Comparison of ENCODE assay signal across 21 cellular contexts in genomic region chr11:14179126-14179820, GRCh38.
DNase-seq lines count a peak whose midpoint lies in the region; ATAC-seq, FAIRE-seq and TF ChIP-seq lines count a peak whose summit lies in the region.
"Had no signal": no experiment of that assay in that cellular context is flagged by ENCODE, and none has a peak within 500 bp of the region (broad histone marks: within the 10 kb centered on the region; RNA-seq: fewer than 3 reads in every experiment).

No MANE protein-coding gene starts in this region.

- no peaks in the 10 kb centered on the region for H3K79me2 ChIP-seq in H1 (ENCODE audit: control insufficient read depth in 1 of 2, insufficient read depth in 2 of 2, low read length in 2 of 2)

- H3K36me3 ChIP-seq in IMR-90 (ENCODE audit: control insufficient read depth, insufficient read depth, low read length) = no peaks in the 10 kb centered on the region
- H3K36me3 ChIP-seq in H1 (ENCODE audit: control insufficient read depth in 2 of 4, insufficient read depth in 4 of 4, low read length in 3 of 4) = no peaks in the 10 kb centered on the region
- H3K36me3 ChIP-seq in mesenchymal stem cell (ENCODE audit: control insufficient read depth in 1 of 2, insufficient read depth in 2 of 2, low read depth in 1 of 2, low read length in 2 of 2) = no peaks in the 10 kb centered on the region
- H3K36me3 ChIP-seq in ascending aorta = no peaks in the 10 kb centered on the region
- H3K36me3 ChIP-seq: HAP-1, heart right ventricle, Peyer's patch had no signal

- BruUV-seq in IMR-90 (replicated peaks; lab: Mats Ljungman, UMichigan) = no TSS peak

- no peak overlapping the region for H2BK15ac ChIP-seq in IMR-90 (ENCODE audit: low read depth, low read length)
- H2BK15ac ChIP-seq in H1 (ENCODE audit: low read length) = no peak overlapping the region
- no peak overlapping the region for H2BK15ac ChIP-seq in mesenchymal stem cell (ENCODE audit: low read depth, poor library complexity, severe bottlenecking)

- no peak overlapping the region for H4K8ac ChIP-seq in IMR-90 (ENCODE audit: low read depth in 2 of 2, low read length in 2 of 2)
- H4K8ac ChIP-seq in H1 (ENCODE audit: extremely low read depth, insufficient read depth, low read length) = no peak overlapping the region
- H4K8ac ChIP-seq in mesenchymal stem cell (ENCODE audit: low read length) = no peak overlapping the region

- H3K18ac ChIP-seq in IMR-90 (ENCODE audit: low read depth, low read length) (no peak overlapping the region), H1 (ENCODE audit: extremely low read depth, low read length) (no peak overlapping the region), mesenchymal stem cell (ENCODE audit: low read depth in 1 of 2, low read length in 2 of 2) (no peak overlapping the region)

- H3K27ac ChIP-seq in IMR-90 (ENCODE audit: insufficient read depth, low read length) (no peak overlapping the region), H1 (ENCODE audit: low read depth, low read length) (no peak overlapping the region), mesenchymal stem cell (ENCODE audit: low read length, poor library complexity, severe bottlenecking) (no peak overlapping the region), ascending aorta (no peak overlapping the region)
- H3K27ac ChIP-seq: heart right ventricle had no signal

- H2BK12ac ChIP-seq in H1 (ENCODE audit: low read depth, low read length) (no peak overlapping the region), mesenchymal stem cell (ENCODE audit: low read length in 2 of 2) (no peak overlapping the region)

- peaks cover 11% of the 10 kb centered on the region for H3K4me1 Mint-ChIP-seq in activated CD4-positive, alpha-beta T cell treated with anti-CD3 and anti-CD28 coated beads for 36 hours
- no peaks in the 10 kb centered on the region for H3K4me1 Mint-ChIP-seq in immature natural killer cell

- in situ Hi-C loops in IMR-90 (cut with MboI; ENCODE audit: low sequenced_read_pairs) (no loop called here), GM13977 (cut with MboI; ENCODE audit: low pct_unique_long_range_greater_than_20kb, low sequenced_read_pairs, unreplicated experiment) (no loop called here)

- TF ChIP-seq POLR2A in IMR-90 (IDR thresholded peaks at IDR 0.05; ENCODE audit: low read depth, low read length) (no peak), H1 (IDR thresholded peaks at IDR 0.05; ENCODE audit: control extremely low read depth in 1 of 2, low read depth in 2 of 2, low read length in 2 of 2) (no peak)

- no peaks in the 10 kb centered on the region for H3K23me2 ChIP-seq in H1 (ENCODE audit: low read depth, low read length)

- no peak overlapping the region for H3K4ac ChIP-seq in IMR-90 (ENCODE audit: low read depth, low read length)
- no peak overlapping the region for H3K4ac ChIP-seq in H1 (replicated peaks; ENCODE audit: insufficient read length, low read depth, low read length)
- no peak overlapping the region for H3K4ac ChIP-seq in mesenchymal stem cell (ENCODE audit: low read depth in 1 of 2, low read length in 2 of 2)

- ATAC-seq in IMR-90 (ENCODE audit: low read depth) = peak; percentile 57
- ATAC-seq in activated CD4-positive, alpha-beta T cell treated with anti-CD3 and anti-CD28 coated beads for 36 hours = no peak
- ATAC-seq: natural killer cell treated with Interleukin-12 subunit alpha and Interleukin-12 subunit beta and Interleukin-15 and Interleukin-18, amount 100 ng/mL, for 72 hours; stimulated activated naive CD8-positive, alpha-beta T cell treated with anti-CD3 and anti-CD28 coated beads, Interleukin-15, Interleukin-2, amounts not matched to agents 100 U/mL and 50 U/mL, for 24 hours had no signal

- H4K5ac ChIP-seq in IMR-90 (ENCODE audit: low read depth, low read length) (no peak overlapping the region), H1 (ENCODE audit: insufficient read length, low read depth, low read length) (no peak overlapping the region)

- WGBS in IMR-90 (ENCODE audit: extremely low coverage in 2 of 2, insufficient read length in 1 of 2), 2 experiments = no CpG with 5 or more reads among the region's 4 CpGs
- 78% methylated on average over 4 of the region's 4 CpGs; no CpG with 5 or more reads in 1 of the 2 experiments for WGBS in H1 (ENCODE audit: extremely low coverage in 1 of 2, insufficient coverage in 1 of 2, insufficient read length in 1 of 2, insufficient replicate concordance in 2 of 2, low coverage in 1 of 2, low lambda C conversion rate in 2 of 2, missing lambda C conversion rate in 1 of 2), 2 experiments
- WGBS in mesenchymal stem cell = 42% methylated on average over 3 of the region's 4 CpGs

- no peaks in the 10 kb centered on the region; the same call in 1 of the 2 replicates for H3K27me3 ChIP-seq in IMR-90 (ENCODE audit: control insufficient read depth, insufficient read depth, low read length)
- no peaks in the 10 kb centered on the region for H3K27me3 ChIP-seq in H1 (replicated peaks in 1 of 4; ENCODE audit: control insufficient read depth in 3 of 4, extremely low read depth in 1 of 4, insufficient read depth in 3 of 4, low read length in 3 of 4)
- no peaks in the 10 kb centered on the region for H3K27me3 ChIP-seq in mesenchymal stem cell (ENCODE audit: control insufficient read depth in 1 of 2, insufficient read depth in 1 of 2, low read length in 2 of 2)
- H3K27me3 ChIP-seq in ascending aorta = no peaks in the 10 kb centered on the region
- H3K27me3 ChIP-seq: Peyer's patch had no signal

- H2BK5ac ChIP-seq in IMR-90 (ENCODE audit: low read depth, low read length, poor library complexity, severe bottlenecking) = no peak overlapping the region
- H2BK5ac ChIP-seq in H1 (ENCODE audit: low read depth, low read length) = no peak overlapping the region
- no peak overlapping the region for H2BK5ac ChIP-seq in mesenchymal stem cell (ENCODE audit: low read depth, low read length, poor library complexity, severe bottlenecking)

- POLR2A ChIA-PET in IMR-90 (lab: Charles Lee; ENCODE audit: unreplicated experiment) = no interaction called here
- POLR2A ChIA-PET in H1 (lab: Charles Lee; ENCODE audit: partially characterized antibody) = no interaction called here
- POLR2A ChIA-PET in activated CD4-positive, alpha-beta T cell treated with anti-CD3 and anti-CD28 coated beads for 36 hours (lab: Charles Lee) = no interaction called here

- no peak overlapping the region for H2AK9ac ChIP-seq in IMR-90 (replicated peaks; ENCODE audit: low read depth, low read length, poor library complexity)

- no peak overlapping the region for H4K91ac ChIP-seq in IMR-90 (ENCODE audit: insufficient read depth, low read depth, low read length)
- H4K91ac ChIP-seq in H1 (replicated peaks; ENCODE audit: insufficient read length, low read length) = no peak overlapping the region
- no peak overlapping the region for H4K91ac ChIP-seq in mesenchymal stem cell (ENCODE audit: low read length)

- TF ChIP-seq CTCF in IMR-90 (conservative IDR thresholded peaks at IDR 0.05; ENCODE audit: low read depth, low read length) (no peak), H1 (IDR thresholded peaks at IDR 0.05; ENCODE audit: control extremely low read depth in 1 of 3, insufficient read depth in 1 of 3, low read depth in 1 of 3, low read length in 3 of 3) (no peak), ascending aorta (IDR thresholded peaks at IDR 0.05) (no peak), GM13977 (IDR thresholded peaks at IDR 0.05; ENCODE audit: extremely low read depth, insufficient read depth, missing control alignments) (no peak)

- H3K9me3 ChIP-seq in IMR-90 (ENCODE audit: control insufficient read depth, insufficient read depth, low read length) (no peaks in the 10 kb centered on the region), H1 (ENCODE audit: insufficient read depth in 2 of 2, low read depth in 1 of 2, low read length in 1 of 2) (no peaks in the 10 kb centered on the region), mesenchymal stem cell (ENCODE audit: control insufficient read depth, low read length) (no peaks in the 10 kb centered on the region), ascending aorta (no peaks in the 10 kb centered on the region)
- H3K9me3 ChIP-seq: heart right ventricle, Peyer's patch had no signal

- TF ChIP-seq RAD21 in IMR-90 (IDR thresholded peaks at IDR 0.05; ENCODE audit: low read length) (no peak), H1 (IDR thresholded peaks at IDR 0.05 in 1 of 2, conservative IDR thresholded peaks at IDR 0.05 in 1 of 2; ENCODE audit: low read depth in 2 of 2, low read length in 2 of 2) (no peak)

- no peaks in the 10 kb centered on the region for H3K27me3 Mint-ChIP-seq in activated CD4-positive, alpha-beta T cell treated with anti-CD3 and anti-CD28 coated beads for 36 hours
- peaks cover 2 to 14% (median 9%) of the 10 kb centered on the region in 3 donors for H3K27me3 Mint-ChIP-seq in immature natural killer cell (ENCODE audit: low read depth in 3 of 3)
- H3K27me3 Mint-ChIP-seq: CD4-positive, alpha-beta memory T cell had no signal

- no peaks in the 10 kb centered on the region for H3K9me1 ChIP-seq in IMR-90 (ENCODE audit: insufficient read depth, low read length)

- H2BK120ac ChIP-seq in IMR-90 (ENCODE audit: low read depth, low read length) (no peak overlapping the region), H1 (replicated peaks; ENCODE audit: low read depth, low read length) (no peak overlapping the region), mesenchymal stem cell (ENCODE audit: low read depth, low read length) (no peak overlapping the region)

- no peak for FAIRE-seq in H1 (lab: Jason Lieb, UNC)
- FAIRE-seq: HTR-8/SVneo had no signal

- H3K4me3 ChIP-seq in IMR-90 (ENCODE audit: insufficient read depth, low read depth, low read length) (no peak overlapping the region), H1 (ENCODE audit: extremely low read depth in 1 of 4, insufficient read depth in 2 of 4, low read depth in 3 of 4, low read length in 4 of 4) (no peak overlapping the region), mesenchymal stem cell (ENCODE audit: insufficient read depth in 1 of 2, low read depth in 1 of 2, low read length in 2 of 2) (no peak overlapping the region), ascending aorta (no peak overlapping the region)
- H3K4me3 ChIP-seq: HAP-1, heart right ventricle, Peyer's patch had no signal

- peak; percentile 45 for DNase-seq in COR-L47 (lab: John Stamatoyannopoulos, UW)
- peak; percentile 22 for DNase-seq in IMR-90
- DNase-seq in H1 (ENCODE audit: low read depth in 1 of 2, low spot score in 2 of 2) = no peak
- DNase-seq in mesenchymal stem cell = peak; percentile 32
- DNase-seq in ascending aorta (ENCODE audit: low spot score in 2 of 2) = no peak
- no peak for DNase-seq in GM13977 (ENCODE audit: low spot score)
- DNase-seq in activated CD4-positive, alpha-beta T cell treated with anti-CD3 and anti-CD28 coated beads for 36 hours = no peak
- no peak for DNase-seq in immature natural killer cell
- DNase-seq: activated CD4-positive, alpha-beta T cell treated with anti-CD3 and anti-CD28 coated beads, Interleukin-2, amount 50 U/mL, for 1 hour; CD4-positive, alpha-beta memory T cell; effector CD8-positive, alpha-beta T cell; GDM1; heart right ventricle; NCI-H1048; NCI-H446 treated with DMSO at 0.1 percent for 48 hours; Peyer's patch; stimulated activated naive CD8-positive, alpha-beta T cell treated with anti-CD3 and anti-CD28 coated beads, Interleukin-15, Interleukin-2, amounts not matched to agents 100 U/mL and 50 U/mL, for 24 hours; T-helper 9 cell had no signal

- H3K4me2 ChIP-seq in IMR-90 (ENCODE audit: low read depth, low read length) = no peak overlapping the region
- peak overlapping the region in 1 of 2 experiments; percentile 22; a peak in 1 of 4 replicates for H3K4me2 ChIP-seq in H1 (ENCODE audit: insufficient read depth in 1 of 2, low read depth in 2 of 2, low read length in 2 of 2)
- no peak overlapping the region for H3K4me2 ChIP-seq in mesenchymal stem cell (ENCODE audit: low read length, poor library complexity, severe bottlenecking)

- no peaks in the 10 kb centered on the region for H3K9me3 Mint-ChIP-seq in activated CD4-positive, alpha-beta T cell treated with anti-CD3 and anti-CD28 coated beads for 36 hours (ENCODE audit: low read depth)
- H3K9me3 Mint-ChIP-seq in immature natural killer cell = peaks cover 0 to 3% (median 0%) of the 10 kb centered on the region in 6 donors
- H3K9me3 Mint-ChIP-seq: natural killer cell treated with Interleukin-12 subunit alpha and Interleukin-12 subunit beta and Interleukin-15 and Interleukin-18, amount 100 ng/mL, for 72 hours had no signal

- H3K79me1 ChIP-seq in IMR-90 (ENCODE audit: low read depth in 1 of 2, low read length in 2 of 2) (no peaks in the 10 kb centered on the region), H1 (ENCODE audit: low read depth, low read length) (no peaks in the 10 kb centered on the region), mesenchymal stem cell (replicated peaks; ENCODE audit: low read length, poor library complexity, severe bottlenecking) (no peaks in the 10 kb centered on the region)

- no peaks in the 10 kb centered on the region; the same call in 1 of the 2 replicates for H3K4me1 ChIP-seq in IMR-90 (ENCODE audit: control insufficient read depth, insufficient read depth, low read length)
- peaks cover 0 to 15% (median 5%) of the 10 kb centered on the region in 4 experiments; a peak in 4 of 7 replicates for H3K4me1 ChIP-seq in H1 (replicated peaks in 1 of 4; ENCODE audit: control insufficient read depth in 3 of 4, insufficient read depth in 4 of 4, low read length in 3 of 4)
- no peaks in the 10 kb centered on the region for H3K4me1 ChIP-seq in mesenchymal stem cell (ENCODE audit: control insufficient read depth, insufficient read depth, low read depth, low read length)
- no peaks in the 10 kb centered on the region for H3K4me1 ChIP-seq in ascending aorta
- H3K4me1 ChIP-seq: HAP-1, Peyer's patch had no signal

- H2AK5ac ChIP-seq in IMR-90 (ENCODE audit: low read depth, low read length) (no peak overlapping the region), H1 (ENCODE audit: low read depth, low read length) (no peak overlapping the region), mesenchymal stem cell (ENCODE audit: low read length, severe bottlenecking) (no peak overlapping the region)

- dilution Hi-C loops in IMR-90 (cut with HindIII; ENCODE audit: low sequenced_read_pairs, unreplicated experiment) = no loop called here

- intact Hi-C loops in IMR-90 (cut with micrococcal nuclease) (no loop called here), ascending aorta (cut with DNase I) (no loop called here)
- intact Hi-C loops in activated CD4-positive, alpha-beta T cell treated with anti-CD3 and anti-CD28 coated beads for 36 hours (cut with DNase I, micrococcal nuclease) = no loop called here

- H2BK20ac ChIP-seq in IMR-90 (ENCODE audit: low read depth, low read length) (no peak overlapping the region), H1 (ENCODE audit: low read length) (no peak overlapping the region)

- H3K9ac ChIP-seq in IMR-90 (ENCODE audit: low read depth, low read length) (no peak overlapping the region), H1 (replicated peaks in 1 of 4; ENCODE audit: extremely low read depth in 1 of 4, low read depth in 3 of 4, low read length in 3 of 4) (no peak overlapping the region), mesenchymal stem cell (ENCODE audit: low read length) (no peak overlapping the region)

- no peak overlapping the region for H3K4me3 Mint-ChIP-seq in activated CD4-positive, alpha-beta T cell treated with anti-CD3 and anti-CD28 coated beads for 36 hours
- H3K4me3 Mint-ChIP-seq in immature natural killer cell = no peak overlapping the region
- H3K4me3 Mint-ChIP-seq: CD4-positive, alpha-beta memory T cell; natural killer cell treated with Interleukin-12 subunit alpha and Interleukin-12 subunit beta and Interleukin-15 and Interleukin-18, amount 100 ng/mL, for 72 hours had no signal

- H3K56ac ChIP-seq in IMR-90 (ENCODE audit: extremely low read depth, insufficient read depth, low read length) = no peak overlapping the region
- no peak overlapping the region for H3K56ac ChIP-seq in H1 (replicated peaks; ENCODE audit: insufficient read length, low read depth, low read length)

- no peak overlapping the region for H3K14ac ChIP-seq in IMR-90 (replicated peaks; ENCODE audit: low read depth, low read length)
- no peak overlapping the region for H3K14ac ChIP-seq in H1 (ENCODE audit: insufficient read length)
- no peak overlapping the region for H3K14ac ChIP-seq in mesenchymal stem cell (ENCODE audit: low read length in 2 of 2)

- no peaks in the 10 kb centered on the region for H3K36me3 Mint-ChIP-seq in activated CD4-positive, alpha-beta T cell treated with anti-CD3 and anti-CD28 coated beads for 36 hours (ENCODE audit: low read depth)
- no peaks in the 10 kb centered on the region for H3K36me3 Mint-ChIP-seq in immature natural killer cell
- H3K36me3 Mint-ChIP-seq: natural killer cell treated with Interleukin-12 subunit alpha and Interleukin-12 subunit beta and Interleukin-15 and Interleukin-18, amount 100 ng/mL, for 72 hours had no signal

- CTCF ChIA-PET in IMR-90 (lab: Yijun Ruan, JAX) (no interaction called here), H1 (lab: Charles Lee; ENCODE audit: partially characterized antibody) (no interaction called here)
- CTCF ChIA-PET in activated CD4-positive, alpha-beta T cell treated with anti-CD3 and anti-CD28 coated beads for 36 hours (lab: Charles Lee) = no interaction called here

- H2AFZ ChIP-seq in IMR-90 (replicated peaks; ENCODE audit: low read length, poor library complexity) = no peak overlapping the region
- no peak overlapping the region for H2AFZ ChIP-seq in H1 (ENCODE audit: low read length)
- H2AFZ ChIP-seq in mesenchymal stem cell (ENCODE audit: low read depth, low read length) = no peak overlapping the region

- no peak overlapping the region for H3K27ac Mint-ChIP-seq in activated CD4-positive, alpha-beta T cell treated with anti-CD3 and anti-CD28 coated beads for 36 hours
- H3K27ac Mint-ChIP-seq in immature natural killer cell = no peak overlapping the region
- H3K27ac Mint-ChIP-seq: natural killer cell treated with Interleukin-12 subunit alpha and Interleukin-12 subunit beta and Interleukin-15 and Interleukin-18, amount 100 ng/mL, for 72 hours had no signal

- H3K23ac ChIP-seq in IMR-90 (ENCODE audit: low read depth, low read length) (no peak overlapping the region), H1 (ENCODE audit: insufficient read length) (no peak overlapping the region), mesenchymal stem cell (ENCODE audit: low read length in 2 of 2) (no peak overlapping the region)

- no peak for TF ChIP-seq EP300 in H1 (IDR thresholded peaks at IDR 0.05; ENCODE audit: borderline replicate concordance in 1 of 2, low read depth in 2 of 2, low read length in 2 of 2)

- H4K20me1 ChIP-seq in IMR-90 (ENCODE audit: insufficient read depth, low read length) (no peaks in the 10 kb centered on the region), H1 (replicated peaks in 1 of 2; ENCODE audit: control insufficient read depth in 1 of 2, insufficient read depth in 2 of 2, low read length in 2 of 2) (no peaks in the 10 kb centered on the region)

Comparison
In these comparisons a context has a peak if more than half of its experiments do, and no peak if none do; other contexts are left out.
1. DNase-seq: peak in COR-L47 (single experiment), IMR-90 (single experiment) and mesenchymal stem cell (single experiment); none in H1 (0 of 2), ascending aorta (0 of 2), GM13977 (single experiment), activated CD4-positive, alpha-beta T cell treated with anti-CD3 and anti-CD28 coated beads for 36 hours (single experiment) and immature natural killer cell (0 of 3).